29 cellular contexts compared by ENCODE assay signal in the genomic region with DNA sequence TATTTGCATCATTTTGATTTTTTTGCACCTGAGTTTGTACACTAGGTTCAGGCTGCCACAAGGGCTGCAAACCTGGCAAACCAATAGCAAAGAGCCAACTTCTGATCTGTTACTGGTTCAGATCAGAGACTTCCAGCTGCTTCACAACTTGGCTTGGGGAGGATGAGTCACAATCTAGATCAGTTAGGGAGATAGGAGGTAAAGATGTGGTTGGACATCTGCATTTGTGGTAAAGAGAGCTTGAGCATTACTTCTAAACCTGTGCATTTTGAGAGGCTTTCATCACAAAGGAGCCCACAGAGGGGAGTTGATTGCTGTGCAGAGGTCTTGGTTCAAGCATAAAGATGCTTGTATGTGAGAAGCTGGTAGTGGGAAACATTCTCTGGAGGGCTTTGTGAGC. TPM values are rescaled to one million over a fixed set of nuclear protein-coding genes. Genes with fewer than 3 reads are reported as not detected.
A peak's percentile ranks its signal among the peaks of the same experiment; 100 is the strongest.
DNase-seq lines count a peak whose midpoint lies in the region; ATAC-seq, FAIRE-seq and TF ChIP-seq lines count a peak whose summit lies in the region.
"Had no signal": no experiment of that assay in that cellular context is flagged by ENCODE, and none has a peak within 500 bp of the region (broad histone marks: within the 10 kb centered on the region; RNA-seq: fewer than 3 reads in every experiment).

No MANE protein-coding gene starts in this region.

- no peak overlapping the region for H3K4me2 ChIP-seq in mesendoderm (ENCODE audit: low read length)
- H3K4me2 ChIP-seq: PC-9 had no signal

- H3K4me3 Mint-ChIP-seq in activated CD4-positive, alpha-beta T cell treated with anti-CD3 and anti-CD28 coated beads, Interleukin-2, amount 10 ng/mL, durations not matched to agents 24 days and 14 days = no peak overlapping the region
- H3K4me3 Mint-ChIP-seq: effector memory CD8-positive, alpha-beta T cell; nephron; stimulated activated naive CD8-positive, alpha-beta T cell treated with anti-CD3 and anti-CD28 coated beads, Interleukin-15, Interleukin-2, amounts not matched to agents 100 ng/mL and 50 ng/mL, for 24 hours; WTC11 had no signal

- no peak overlapping the region for H3K23ac ChIP-seq in mesendoderm (ENCODE audit: low read length)

- H3K27me3 Mint-ChIP-seq in activated CD4-positive, alpha-beta T cell treated with anti-CD3 and anti-CD28 coated beads, Interleukin-2, amount 10 ng/mL, durations not matched to agents 24 days and 14 days = peaks cover 2% of the 10 kb centered on the region
- H3K27me3 Mint-ChIP-seq: effector memory CD8-positive, alpha-beta T cell; stimulated activated naive CD8-positive, alpha-beta T cell treated with anti-CD3 and anti-CD28 coated beads, Interleukin-15, Interleukin-2, amounts not matched to agents 100 ng/mL and 50 ng/mL, for 24 hours had no signal

- H3K56ac ChIP-seq in mesendoderm (ENCODE audit: low read length) = no peak overlapping the region

- peak; percentile 54 for DNase-seq in activated CD4-positive, alpha-beta T cell treated with anti-CD3 and anti-CD28 coated beads, Interleukin-2, amount 10 ng/mL, durations not matched to agents 24 days and 14 days
- no peak for DNase-seq in activated CD4-positive, alpha-beta T cell treated with anti-CD3 and anti-CD28 coated beads, Interleukin-2, amount 50 U/mL, for 4 hours
- DNase-seq in GM12891 (ENCODE audit: insufficient read length, low spot score) (no peak), SW480 (ENCODE audit: low spot score) (peak; percentile 3), mesendoderm (peak; percentile 31), inferior parietal cortex (ENCODE audit: extremely low spot score) (no peak), NCI-H2029 (lab: John Stamatoyannopoulos, UW) (no peak)
- DNase-seq: colonic mucosa; effector memory CD8-positive, alpha-beta T cell; foreskin melanocyte; hippocampal formation; NCI-H1092; NCI-H2029 treated with DMSO at 0.1 percent for 48 hours; NCI-H226; NCI-H82; ovary; PC-9; right cardiac atrium; stimulated activated CD4-positive, alpha-beta T cell treated with anti-CD3 and anti-CD28 coated beads, Interleukin-4, amount 100 ng/mL, for 4 hours; tibial artery had no signal

- TF ChIP-seq POLR2A in GM12891 (IDR thresholded peaks at IDR 0.05; ENCODE audit: low read depth, low read length) = no peak

- H3K9me3 Mint-ChIP-seq in activated CD4-positive, alpha-beta T cell treated with anti-CD3 and anti-CD28 coated beads, Interleukin-2, amount 10 ng/mL, durations not matched to agents 24 days and 14 days = no peaks in the 10 kb centered on the region
- H3K9me3 Mint-ChIP-seq: activated T-helper 2 cell treated with anti-CD3 and anti-CD28 coated beads, Interferon-gamma antibody, Interleukin-2, Interleukin-4, amounts not matched to agents 10 μg/mL and 5 μg/mL and 100 μg/mL, durations not matched to agents 14 hours and 24 hours and 36 hours; nephron; stimulated activated naive CD8-positive, alpha-beta T cell treated with anti-CD3 and anti-CD28 coated beads, Interleukin-15, Interleukin-2, amounts not matched to agents 100 ng/mL and 50 ng/mL, for 24 hours; WTC11 had no signal

- no peaks in the 10 kb centered on the region for H3K4me1 ChIP-seq in mesendoderm (ENCODE audit: control insufficient read depth, low read depth, low read length)
- H3K4me1 ChIP-seq: colonic mucosa, SJSA1, tibial artery had no signal

- H3K36me3 ChIP-seq in mesendoderm (ENCODE audit: control insufficient read depth, insufficient read depth, low read length) = no peaks in the 10 kb centered on the region
- H3K36me3 ChIP-seq: colonic mucosa, ovary, SJSA1, tibial artery had no signal

- H3K27ac ChIP-seq in mesendoderm (ENCODE audit: low read depth, low read length) = no peak overlapping the region
- H3K27ac ChIP-seq: colonic mucosa, ovary, PC-9, SJSA1, tibial artery had no signal

- H3K79me1 ChIP-seq in mesendoderm (ENCODE audit: low read length) = no peaks in the 10 kb centered on the region

- H3K4ac ChIP-seq in mesendoderm (ENCODE audit: low read depth, low read length) = no peak overlapping the region

- H4K5ac ChIP-seq in mesendoderm (ENCODE audit: low read length) = no peak overlapping the region

- no peak overlapping the region for H2BK5ac ChIP-seq in mesendoderm (ENCODE audit: low read length)

- H3K27ac Mint-ChIP-seq in activated CD4-positive, alpha-beta T cell treated with anti-CD3 and anti-CD28 coated beads, Interleukin-2, amount 10 ng/mL, durations not matched to agents 24 days and 14 days = peak overlapping the region; percentile 32
- H3K27ac Mint-ChIP-seq: activated T-helper 2 cell treated with anti-CD3 and anti-CD28 coated beads, Interferon-gamma antibody, Interleukin-2, Interleukin-4, amounts not matched to agents 10 μg/mL and 5 μg/mL and 100 μg/mL, durations not matched to agents 14 hours and 24 hours and 36 hours; effector memory CD8-positive, alpha-beta T cell; nephron; stimulated activated naive CD8-positive, alpha-beta T cell treated with anti-CD3 and anti-CD28 coated beads, Interleukin-15, Interleukin-2, amounts not matched to agents 100 ng/mL and 50 ng/mL, for 24 hours; WTC11 had no signal

- no peak overlapping the region for H2AK5ac ChIP-seq in mesendoderm (ENCODE audit: low read length)

- H3K36me3 Mint-ChIP-seq in activated CD4-positive, alpha-beta T cell treated with anti-CD3 and anti-CD28 coated beads, Interleukin-2, amount 10 ng/mL, durations not matched to agents 24 days and 14 days (ENCODE audit: low read depth) = no peaks in the 10 kb centered on the region
- H3K36me3 Mint-ChIP-seq: WTC11 had no signal

- H4K8ac ChIP-seq in mesendoderm (ENCODE audit: low read depth, low read length) = no peak overlapping the region

- intact Hi-C loops in activated CD4-positive, alpha-beta T cell treated with anti-CD3 and anti-CD28 coated beads, Interleukin-2, amount 10 ng/mL, durations not matched to agents 24 days and 14 days (cut with micrococcal nuclease) = no loop called here

- H3K18ac ChIP-seq in mesendoderm (ENCODE audit: low read length) = no peak overlapping the region

- H2BK15ac ChIP-seq in mesendoderm (replicated peaks; ENCODE audit: low read depth) = no peak overlapping the region

- H3K27me3 ChIP-seq in mesendoderm (ENCODE audit: insufficient read depth, low read length, poor library complexity) = no peaks in the 10 kb centered on the region
- H3K27me3 ChIP-seq: colonic mucosa, ovary, SJSA1, tibial artery had no signal

- H3K4me1 Mint-ChIP-seq in activated CD4-positive, alpha-beta T cell treated with anti-CD3 and anti-CD28 coated beads, Interleukin-2, amount 10 ng/mL, durations not matched to agents 24 days and 14 days = peaks cover 6% of the 10 kb centered on the region
- H3K4me1 Mint-ChIP-seq: nephron had no signal

- H3K9ac ChIP-seq in mesendoderm (ENCODE audit: low read length) = no peak overlapping the region

- no peak overlapping the region for H2BK120ac ChIP-seq in mesendoderm (ENCODE audit: low read depth, low read length)

- FAIRE-seq in GM12891 (lab: Jason Lieb, UNC) = peak; percentile 69
- FAIRE-seq: A204.1, K562 had no signal

- no peak for ATAC-seq in HG03108 (IDR thresholded peaks at IDR 0.05; ENCODE audit: unreplicated experiment)
- ATAC-seq: effector memory CD8-positive, alpha-beta T cell; esophagus mucosa; K562; right cardiac atrium; WTC11 had no signal

- no peaks in the 10 kb centered on the region for H3K79me2 ChIP-seq in mesendoderm (ENCODE audit: control insufficient read depth, insufficient read depth, low read length)

- no peak overlapping the region for H3K4me3 ChIP-seq in mesendoderm (ENCODE audit: low read length)
- H3K4me3 ChIP-seq: colonic mucosa, K562, ovary, PC-9, SJSA1, tibial artery had no signal

TF ChIP-seq in GM12891, 5 proteins besides CTCF, POLR2A, EP300 and RAD21:
- TF ChIP-seq TAF1 (IDR thresholded peaks at IDR 0.05; ENCODE audit: low read depth, low read length) (no peak), PAX5 (IDR thresholded peaks at IDR 0.05; ENCODE audit: insufficient read depth, low read length, severe bottlenecking) (no peak), POU2F2 (IDR thresholded peaks at IDR 0.05; ENCODE audit: low read depth, low read length) (no peak), POLR2AphosphoS5 (IDR thresholded peaks at IDR 0.05; ENCODE audit: low read depth, low read length) (no peak), SPI1 (IDR thresholded peaks at IDR 0.05; ENCODE audit: low read depth, low read length) (no peak)

RNA-seq across cellular contexts. Expression of a gene that starts 34.5 kb away (rescaled TPM):
- total RNA-seq in activated CD4-positive, alpha-beta T cell treated with anti-CD3 and anti-CD28 coated beads, Interleukin-2, amount 10 ng/mL, durations not matched to agents 24 days and 14 days = 5.1 and 5.8 TPM in 2 replicates
- polyA plus RNA-seq in GM12891 (2012; ENCODE audit: low read depth, missing spikeins) = 0.04 TPM
- polyA plus RNA-seq in mesendoderm (2013, experiment 1 of 2) = 12.4 TPM
- polyA plus RNA-seq in mesendoderm (2013, experiment 2 of 2) = 12.3 TPM
- total RNA-seq: SJSA1 had no signal

Comparison
In these comparisons a context has a peak if more than half of its experiments do, and no peak if none do; other contexts are left out.
1. DNase-seq: peak in activated CD4-positive, alpha-beta T cell treated with anti-CD3 and anti-CD28 coated beads, Interleukin-2, amount 10 ng/mL, durations not matched to agents 24 days and 14 days (single experiment), SW480 (single experiment) and mesendoderm (single experiment); none in activated CD4-positive, alpha-beta T cell treated with anti-CD3 and anti-CD28 coated beads, Interleukin-2, amount 50 U/mL, for 4 hours (0 of 2), GM12891 (single experiment), inferior parietal cortex (single experiment) and NCI-H2029 (single experiment).